26 cellular contexts compared by ENCODE assay signal in the genomic region with DNA sequence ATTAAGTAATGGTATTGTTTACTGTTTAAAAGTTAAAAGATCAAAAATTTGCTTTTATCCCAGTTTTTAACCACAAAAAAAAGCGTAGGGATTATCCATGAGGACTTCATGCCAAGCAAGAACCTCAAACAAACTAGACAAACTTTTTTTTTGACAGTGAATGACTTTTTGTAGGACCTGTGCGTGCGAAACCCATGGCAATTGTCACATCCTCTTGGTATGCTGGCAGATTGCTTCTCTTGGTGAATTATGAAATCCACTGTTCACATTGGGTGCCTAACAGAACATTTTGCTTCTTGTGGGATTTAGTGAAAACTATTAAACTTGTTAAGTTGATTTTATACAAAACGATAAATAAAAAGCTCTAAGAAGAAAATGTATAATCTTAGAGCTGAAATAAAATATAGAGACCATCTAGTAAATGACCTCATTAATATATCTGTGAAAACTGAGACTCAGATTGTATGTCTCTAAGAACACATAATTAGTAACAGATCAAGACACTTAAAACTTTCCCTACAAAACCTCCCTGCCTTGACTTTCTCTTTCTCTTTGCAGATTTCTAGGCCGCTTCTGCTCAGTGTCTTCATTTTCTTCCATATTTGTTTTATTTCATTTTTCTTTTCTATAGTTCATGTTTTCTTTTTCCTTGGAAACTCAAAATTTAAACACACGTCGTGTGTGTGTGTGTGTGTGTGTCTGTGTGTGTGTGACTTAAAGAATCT.
DNase-seq lines count a peak whose midpoint lies in the region; ATAC-seq and TF ChIP-seq lines count a peak whose summit lies in the region.
"Had no signal": no experiment of that assay in that cellular context is flagged by ENCODE, and none has a peak within 500 bp of the region (broad histone marks: within the 10 kb centered on the region; RNA-seq: fewer than 3 reads in every experiment).

No MANE protein-coding gene starts in this region.

- no peak for TF ChIP-seq POLR2A in vagina (IDR thresholded peaks at IDR 0.05)

- H3K36me3 Mint-ChIP-seq in stimulated activated effector memory CD8-positive, alpha-beta T cell treated with anti-CD3 and anti-CD28 coated beads, Interleukin-12 subunit alpha, Interleukin-12 subunit beta, amount 100 ng/mL, for 72 hours = peaks cover 40% of the 10 kb centered on the region
- peaks cover 28 to 35% of the 10 kb centered on the region in 2 donors for H3K36me3 Mint-ChIP-seq in activated naive CD4-positive, alpha-beta T cell treated with anti-CD3 and anti-CD28 coated beads, Interleukin-2, amount 50 U/mL, for 72 hours

- no peak for ATAC-seq in stimulated activated effector memory CD8-positive, alpha-beta T cell treated with anti-CD3 and anti-CD28 coated beads, Interleukin-12 subunit alpha, Interleukin-12 subunit beta, amount 100 ng/mL, for 72 hours
- ATAC-seq in activated naive CD4-positive, alpha-beta T cell treated with anti-CD3 and anti-CD28 coated beads, Interleukin-2, amount 50 U/mL, for 72 hours = no peak
- ATAC-seq: GM23338, right cardiac atrium, Right ventricle myocardium inferior had no signal

- H3K27ac ChIP-seq in vagina = peak overlapping the region; percentile 46
- H3K27ac ChIP-seq: 22Rv1, esophagus muscularis mucosa, KMS-11 had no signal

- DNase-seq in SIG-M5 treated with dmso at 0.1 percent for 504 hours (lab: John Stamatoyannopoulos, UW; ENCODE audit: unreplicated experiment) (peak; percentile 69), SIG-M5 (lab: John Stamatoyannopoulos, UW) (no peak), NOMO-1 treated with dmso at 0.1 percent for 144 hours (lab: John Stamatoyannopoulos, UW; ENCODE audit: unreplicated experiment) (peak; percentile 31), fibroblast of peridontal ligament (ENCODE audit: extremely low read depth) (peak; percentile 13), vagina (ENCODE audit: extremely low spot score in 2 of 2) (no peak), NCI-H345 (lab: John Stamatoyannopoulos, UW) (no peak)
- DNase-seq in stimulated activated effector memory CD8-positive, alpha-beta T cell treated with anti-CD3 and anti-CD28 coated beads, Interleukin-12 subunit alpha, Interleukin-12 subunit beta, amount 100 ng/mL, for 72 hours (ENCODE audit: low spot score in 2 of 2) = no peak
- DNase-seq in activated naive CD4-positive, alpha-beta T cell treated with anti-CD3 and anti-CD28 coated beads, Interleukin-2, amount 50 U/mL, for 72 hours (ENCODE audit: low spot score in 2 of 2) = no peak
- DNase-seq: activated naive CD4-positive, alpha-beta T cell; activated T-cell treated with anti-CD3 and anti-CD28 coated beads for 4 hours; anterior cingulate cortex; central memory CD4-positive, alpha-beta T cell; effector CD4-positive, alpha-beta T cell; hypothalamus; islet precursor cell; NCI-H1105 treated with DMSO at 0.1 percent for 48 hours; NCI-H2107; right cardiac atrium; stimulated activated naive CD4-positive, alpha-beta T cell had no signal

- H3K36me3 ChIP-seq in vagina = peaks cover 0 to 10% of the 10 kb centered on the region in 2 donors

- no peaks in the 10 kb centered on the region for H3K9me3 Mint-ChIP-seq in stimulated activated effector memory CD8-positive, alpha-beta T cell treated with anti-CD3 and anti-CD28 coated beads, Interleukin-12 subunit alpha, Interleukin-12 subunit beta, amount 100 ng/mL, for 72 hours
- peaks cover 5 to 10% of the 10 kb centered on the region in 2 donors for H3K9me3 Mint-ChIP-seq in activated naive CD4-positive, alpha-beta T cell treated with anti-CD3 and anti-CD28 coated beads, Interleukin-2, amount 50 U/mL, for 72 hours

- intact Hi-C loops in vagina (cut with DNase I) = no loop called here

- no peak overlapping the region for H3K27ac Mint-ChIP-seq in stimulated activated effector memory CD8-positive, alpha-beta T cell treated with anti-CD3 and anti-CD28 coated beads, Interleukin-12 subunit alpha, Interleukin-12 subunit beta, amount 100 ng/mL, for 72 hours
- H3K27ac Mint-ChIP-seq in activated naive CD4-positive, alpha-beta T cell treated with anti-CD3 and anti-CD28 coated beads, Interleukin-2, amount 50 U/mL, for 72 hours = no peak overlapping the region
- H3K27ac Mint-ChIP-seq: GM23338, type B pancreatic cell had no signal

- no peak overlapping the region for H3K4me3 Mint-ChIP-seq in stimulated activated effector memory CD8-positive, alpha-beta T cell treated with anti-CD3 and anti-CD28 coated beads, Interleukin-12 subunit alpha, Interleukin-12 subunit beta, amount 100 ng/mL, for 72 hours
- H3K4me3 Mint-ChIP-seq: CD14-positive monocyte, GM23338, type B pancreatic cell had no signal

- no peaks in the 10 kb centered on the region for H3K27me3 ChIP-seq in vagina
- H3K27me3 ChIP-seq: esophagus muscularis mucosa had no signal

- TF ChIP-seq CTCF in vagina (IDR thresholded peaks at IDR 0.05) = no peak

- no peaks in the 10 kb centered on the region for H3K4me1 Mint-ChIP-seq in stimulated activated effector memory CD8-positive, alpha-beta T cell treated with anti-CD3 and anti-CD28 coated beads, Interleukin-12 subunit alpha, Interleukin-12 subunit beta, amount 100 ng/mL, for 72 hours

- no peaks in the 10 kb centered on the region for H3K9me3 ChIP-seq in vagina
- H3K9me3 ChIP-seq: esophagus muscularis mucosa had no signal

- H3K4me1 ChIP-seq in vagina = peaks cover 5% of the 10 kb centered on the region
- H3K4me1 ChIP-seq: esophagus muscularis mucosa had no signal

- H3K4me3 ChIP-seq in vagina = no peak overlapping the region
- H3K4me3 ChIP-seq: esophagus muscularis mucosa, GM23338 had no signal

Comparison
In these comparisons a context has a peak if more than half of its experiments do, and no peak if none do; other contexts are left out.
1. DNase-seq: peak in SIG-M5 treated with dmso at 0.1 percent for 504 hours (single experiment), NOMO-1 treated with dmso at 0.1 percent for 144 hours (single experiment) and fibroblast of peridontal ligament (single experiment); none in SIG-M5 (single experiment), vagina (0 of 2), NCI-H345 (single experiment), stimulated activated effector memory CD8-positive, alpha-beta T cell treated with anti-CD3 and anti-CD28 coated beads, Interleukin-12 subunit alpha, Interleukin-12 subunit beta, amount 100 ng/mL, for 72 hours (0 of 2) and activated naive CD4-positive, alpha-beta T cell treated with anti-CD3 and anti-CD28 coated beads, Interleukin-2, amount 50 U/mL, for 72 hours (0 of 2).